ENCODE assay signal across 9 cellular contexts in the genomic region with DNA sequence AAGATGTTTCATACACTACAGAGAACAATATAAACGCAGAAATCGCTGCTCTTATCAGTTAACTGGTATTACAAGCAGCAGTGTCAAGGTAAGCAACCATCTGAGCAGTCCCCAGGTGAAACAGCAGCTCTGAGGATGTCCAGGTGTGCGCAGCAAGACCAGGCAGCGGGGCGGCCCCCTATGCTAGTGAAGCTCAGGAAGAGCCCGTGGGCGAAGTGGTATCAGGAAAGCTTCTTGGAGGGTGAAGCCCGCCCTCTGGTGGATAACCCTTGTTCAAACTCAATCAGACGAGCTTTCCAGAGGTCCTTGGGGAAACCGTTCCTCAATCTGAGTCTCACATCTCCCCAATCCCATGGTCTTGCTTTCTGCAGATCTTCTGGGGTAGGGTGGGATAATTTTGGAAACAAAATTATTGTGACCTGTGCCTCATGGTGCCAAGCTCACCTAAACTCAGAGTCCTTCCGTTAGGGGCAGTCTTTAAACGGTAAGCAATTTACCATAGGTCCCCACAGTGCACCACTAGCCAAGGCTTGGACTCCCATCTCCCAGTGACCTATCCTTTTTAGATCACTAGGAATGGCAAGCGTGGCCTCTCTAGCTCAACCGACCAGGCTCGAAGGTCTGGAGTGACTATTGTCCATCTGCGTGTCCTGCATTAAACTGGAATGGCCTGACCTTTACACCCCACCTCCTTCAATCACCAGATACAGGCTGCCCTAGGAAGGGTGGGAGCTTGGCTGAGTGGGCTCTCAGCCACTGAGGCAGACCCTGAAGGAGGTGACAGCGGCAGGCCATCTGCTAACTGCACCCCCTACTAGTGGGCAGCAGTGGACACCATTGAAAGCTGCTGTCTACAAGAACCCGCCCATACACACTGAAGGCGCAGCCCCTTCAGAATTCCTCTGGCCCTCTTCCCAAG. TPM values are rescaled to one million over a fixed set of nuclear protein-coding genes. Genes with fewer than 3 reads are reported as not detected.
DNase-seq lines count a peak whose midpoint lies in the region; ATAC-seq, FAIRE-seq and TF ChIP-seq lines count a peak whose summit lies in the region.
"Had no signal": no experiment of that assay in that cellular context is flagged by ENCODE, and none has a peak within 500 bp of the region (broad histone marks: within the 10 kb centered on the region; RNA-seq: fewer than 3 reads in every experiment).

No MANE protein-coding gene starts in this region.

- peak; percentile 83 for TF ChIP-seq CTCF in DND-41 (IDR thresholded peaks at IDR 0.05; ENCODE audit: borderline replicate concordance, extremely low read depth, low read length, poor library complexity, severe bottlenecking)
- TF ChIP-seq CTCF in LNCaP clone FGC (IDR thresholded peaks at IDR 0.05; ENCODE audit: control insufficient read depth, extremely low read depth, insufficient read depth): peak; percentile 50
- peak; percentile 76 for TF ChIP-seq CTCF in fibroblast of mammary gland (conservative IDR thresholded peaks at IDR 0.05; ENCODE audit: control insufficient read depth, insufficient read depth, low read depth, low read length)
- peak; percentile 84 for TF ChIP-seq CTCF in neural cell (IDR thresholded peaks at IDR 0.05; ENCODE audit: poor library complexity, severe bottlenecking)

- H3K4me3 ChIP-seq in DND-41 (ENCODE audit: low read depth in 1 of 2, low read length in 2 of 2): no peak overlapping the region
- no peak overlapping the region for H3K4me3 ChIP-seq in LNCaP clone FGC (ENCODE audit: low read depth, low read length)
- H3K4me3 ChIP-seq in fibroblast of mammary gland (ENCODE audit: control insufficient read depth, low read depth, low read length): no peak overlapping the region
- no peak overlapping the region for H3K4me3 ChIP-seq in neural cell (ENCODE audit: low read length)

- H3K9me3 Mint-ChIP-seq in activated T-cell treated with anti-CD3 and anti-CD28 coated beads, Interleukin-2, amount 50 U/mL, for 24 hours: no peaks in the 10 kb centered on the region

- peaks cover 3% of the 10 kb centered on the region; the same call in 1 of the 2 replicates for H3K4me1 ChIP-seq in DND-41 (ENCODE audit: insufficient read depth, low read length)

- peak; percentile 77 for TF ChIP-seq RAD21 in neural cell (conservative IDR thresholded peaks at IDR 0.05)

- peak overlapping the region; percentile 50; the same call in 1 of the 2 replicates for H2AFZ ChIP-seq in DND-41 (ENCODE audit: low read depth, low read length)
- H2AFZ ChIP-seq in neural cell (ENCODE audit: low read depth, low read length): no peak overlapping the region

- TF ChIP-seq EP300 in neural cell (conservative IDR thresholded peaks at IDR 0.05; ENCODE audit: poor library complexity, severe bottlenecking): no peak

- H3K9me2 ChIP-seq in neural cell (ENCODE audit: insufficient read depth, low read length): no peaks in the 10 kb centered on the region

- no peaks in the 10 kb centered on the region for H4K20me1 ChIP-seq in DND-41 (ENCODE audit: insufficient read depth, low read length)
- H4K20me1 ChIP-seq in neural cell (ENCODE audit: insufficient read depth): no peaks in the 10 kb centered on the region

- H3K27ac ChIP-seq in DND-41 (ENCODE audit: low read length) (no peak overlapping the region), neural cell (ENCODE audit: low read length) (no peak overlapping the region)

- no peaks in the 10 kb centered on the region for H3K9me3 ChIP-seq in DND-41 (ENCODE audit: insufficient read depth, low read length, severe bottlenecking)
- H3K9me3 ChIP-seq in neural cell (ENCODE audit: low read length): no peaks in the 10 kb centered on the region

- H3K9ac ChIP-seq in DND-41 (ENCODE audit: low read depth, low read length) (no peak overlapping the region), neural cell (ENCODE audit: low read length) (no peak overlapping the region)

- no peak overlapping the region for H3K27ac Mint-ChIP-seq in activated T-cell treated with anti-CD3 and anti-CD28 coated beads, Interleukin-2, amount 50 U/mL, for 24 hours

- H3K4me2 ChIP-seq in DND-41 (ENCODE audit: insufficient read depth, low read length): peak overlapping the region; percentile 26; the same call in 1 of the 2 replicates
- no peak overlapping the region for H3K4me2 ChIP-seq in neural cell (ENCODE audit: low read length)

- H3K79me2 ChIP-seq in DND-41 (ENCODE audit: insufficient read depth, low read length) (no peaks in the 10 kb centered on the region), neural cell (replicated peaks; ENCODE audit: insufficient read depth, low read length) (no peaks in the 10 kb centered on the region)

- peaks cover 6% of the 10 kb centered on the region for H3K4me1 Mint-ChIP-seq in activated T-cell treated with anti-CD3 and anti-CD28 coated beads, Interleukin-2, amount 50 U/mL, for 24 hours (ENCODE audit: low read depth)

- H3K4me3 Mint-ChIP-seq in activated T-cell treated with anti-CD3 and anti-CD28 coated beads, Interleukin-2, amount 50 U/mL, for 24 hours: no peak overlapping the region

- ATAC-seq in DND-41 (ENCODE audit: insufficient read depth, low read depth) (peak; percentile 99), HG03097 (IDR thresholded peaks at IDR 0.05; ENCODE audit: low FRiP score, unreplicated experiment) (no peak)
- peak; percentile 84 for ATAC-seq in stimulated activated naive CD8-positive, alpha-beta T cell treated with anti-CD3 and anti-CD28 coated beads, Interleukin-15, Interleukin-2, amounts not matched to agents 100 U/mL and 50 U/mL, for 24 hours

- peak; percentile 81 for DNase-seq in DND-41
- peak; percentile 18 for DNase-seq in LNCaP clone FGC (ENCODE audit: low read depth)
- DNase-seq in RCC 7860 (ENCODE audit: low spot score): peak; percentile 66
- DNase-seq in activated T-cell treated with anti-CD3 and anti-CD28 coated beads, Interleukin-2, amount 50 U/mL, for 24 hours: peak; percentile 80
- DNase-seq in fibroblast of mammary gland (ENCODE audit: low read depth): peak; percentile 84
- peak; percentile 77 for DNase-seq in stimulated activated naive CD8-positive, alpha-beta T cell treated with anti-CD3 and anti-CD28 coated beads, Interleukin-15, Interleukin-2, amounts not matched to agents 100 U/mL and 50 U/mL, for 24 hours

- no peaks in the 10 kb centered on the region for H3K27me3 Mint-ChIP-seq in activated T-cell treated with anti-CD3 and anti-CD28 coated beads, Interleukin-2, amount 50 U/mL, for 24 hours

- no peaks in the 10 kb centered on the region for H3K36me3 ChIP-seq in DND-41 (ENCODE audit: insufficient read depth, low read length)
- H3K36me3 ChIP-seq in neural cell (ENCODE audit: insufficient read depth, low read length): no peaks in the 10 kb centered on the region

- H3F3A ChIP-seq in neural cell (ENCODE audit: insufficient read depth, low read length, poor library complexity, severe bottlenecking): no peaks in the 10 kb centered on the region

- H3K27me3 ChIP-seq in DND-41 (ENCODE audit: insufficient read depth, low read length, poor library complexity) (peaks cover 7% of the 10 kb centered on the region), neural cell (ENCODE audit: insufficient read depth, low read depth, low read length) (no peaks in the 10 kb centered on the region)

- no peak for FAIRE-seq in RCC 7860 (lab: Jason Lieb, UNC)
- FAIRE-seq: colon had no signal

- H3K36me3 Mint-ChIP-seq in activated T-cell treated with anti-CD3 and anti-CD28 coated beads, Interleukin-2, amount 50 U/mL, for 24 hours (ENCODE audit: low read depth): no peaks in the 10 kb centered on the region

TF ChIP-seq in neural cell, 6 proteins besides CTCF, POLR2A, EP300 and RAD21:
- TF ChIP-seq MXI1 (conservative IDR thresholded peaks at IDR 0.05; ENCODE audit: poor library complexity, severe bottlenecking) (no peak), POLR2AphosphoS5 (IDR thresholded peaks at IDR 0.05) (no peak), SMC3 (conservative IDR thresholded peaks at IDR 0.05; ENCODE audit: poor library complexity) (peak; percentile 87)

RNA-seq across cellular contexts. Expression of gene FAM110D, which starts 13.6 kb away (rescaled TPM):
- polyA plus RNA-seq in neural cell: 0.31 and 0.48 TPM in 2 replicates
- polyA minus RNA-seq in neural cell: 0.24 TPM in 1 of 2 replicates, not detected in the other

RNA-seq across cellular contexts. Expression of gene C1orf232, which starts 23.5 kb away (rescaled TPM):
- not detected in 2 replicates for polyA plus RNA-seq in neural cell
- polyA minus RNA-seq in neural cell: not detected in 2 replicates

RNA-seq across cellular contexts. Expression of gene ZNF593, which starts 24.4 kb away (rescaled TPM):
- 20.2 and 25.0 TPM in 2 replicates for polyA plus RNA-seq in neural cell
- polyA minus RNA-seq in neural cell: 8.3 and 11.0 TPM in 2 replicates

RNA-seq across cellular contexts. Expression of gene ZNF593OS, which starts 26.3 kb away (rescaled TPM):
- polyA plus RNA-seq in neural cell: not detected in 2 replicates
- polyA minus RNA-seq in neural cell: not detected in 2 replicates

RNA-seq across cellular contexts. Expression of gene CNKSR1, which starts 32.0 kb away (rescaled TPM):
- 2.2 and 7.8 TPM in 2 replicates for polyA plus RNA-seq in neural cell
- 2.9 and 3.2 TPM in 2 replicates for polyA minus RNA-seq in neural cell

Comparison
In these comparisons a context has a peak if more than half of its experiments do, and no peak if none do; other contexts are left out.
1. DNase-seq: peak in every context shown above with its lines; median percentile 84 in fibroblast of mammary gland; 81 in DND-41; 80 in activated T-cell treated with anti-CD3 and anti-CD28 coated beads, Interleukin-2, amount 50 U/mL, for 24 hours; 77 in stimulated activated naive CD8-positive, alpha-beta T cell treated with anti-CD3 and anti-CD28 coated beads, Interleukin-15, Interleukin-2, amounts not matched to agents 100 U/mL and 50 U/mL, for 24 hours; 66 in RCC 7860; 18 in LNCaP clone FGC.